11 cellular contexts compared by ENCODE assay signal in genomic region chr10:35420827-35421552, GRCh38.
DNase-seq lines count a peak whose midpoint lies in the region; ATAC-seq and TF ChIP-seq lines count a peak whose summit lies in the region.
"Had no signal": no experiment of that assay in that cellular context is flagged by ENCODE, and none has a peak within 500 bp of the region (broad histone marks: within the 10 kb centered on the region; RNA-seq: fewer than 3 reads in every experiment).

No MANE protein-coding gene starts in this region.

- H3K9me3 ChIP-seq in NT2/D1 (ENCODE audit: insufficient read depth, low read length) (no peaks in the 10 kb centered on the region), mesenchymal stem cell (ENCODE audit: control insufficient read depth, low read length) (no peaks in the 10 kb centered on the region), thoracic aorta (no peaks in the 10 kb centered on the region)

- peak overlapping the region; percentile 94 for H4K8ac ChIP-seq in mesenchymal stem cell (ENCODE audit: low read length)

- peak overlapping the region; percentile 77 for H2BK5ac ChIP-seq in mesenchymal stem cell (ENCODE audit: low read depth, low read length, poor library complexity, severe bottlenecking)

- H3K27ac Mint-ChIP-seq in activated CD8-positive, alpha-beta memory T cell treated with anti-CD3 and anti-CD28 coated beads, Interleukin-2, amount 10 ng/mL, durations not matched to agents 7 days and 5 days: no peak overlapping the region

- peak overlapping the region; percentile 96 for H2BK120ac ChIP-seq in mesenchymal stem cell (ENCODE audit: low read depth, low read length)

- no peaks in the 10 kb centered on the region for H3K9me3 Mint-ChIP-seq in activated CD8-positive, alpha-beta memory T cell treated with anti-CD3 and anti-CD28 coated beads, Interleukin-2, amount 10 ng/mL, durations not matched to agents 7 days and 5 days (ENCODE audit: low read depth)

- peak overlapping the region; percentile 65 to 97 for H2BK12ac ChIP-seq in mesenchymal stem cell (ENCODE audit: low read length in 2 of 2)

- H3K4me3 ChIP-seq in NT2/D1 (ENCODE audit: insufficient read length, low read depth) (no peak overlapping the region), mesenchymal stem cell (ENCODE audit: insufficient read depth in 1 of 2, low read depth in 1 of 2, low read length in 2 of 2) (peak overlapping the region in 1 of 2 experiments; percentile 40), thoracic aorta (peak overlapping the region; percentile 52)

- TF ChIP-seq CTCF in thoracic aorta (IDR thresholded peaks at IDR 0.05): no peak

- DNase-seq in NT2/D1 (ENCODE audit: low read depth, low spot score) (no peak), mesenchymal stem cell (peak; percentile 10), thoracic aorta (ENCODE audit: low spot score) (no peak)
- no peak for DNase-seq in activated effector memory CD4-positive, alpha-beta T cell treated with Interleukin-2 at 50 U/mL for 16 hours
- DNase-seq in stimulated activated CD4-positive, alpha-beta T cell treated with anti-CD3 and anti-CD28 coated beads, Interleukin-12 subunit alpha, Interleukin-12 subunit beta, amount 100 ng/mL, for 4 hours: no peak
- DNase-seq in activated CD8-positive, alpha-beta memory T cell treated with anti-CD3 and anti-CD28 coated beads, Interleukin-2, amount 10 ng/mL, durations not matched to agents 7 days and 5 days: no peak
- DNase-seq: activated CD4-positive, alpha-beta T cell treated with anti-CD3 and anti-CD28 coated beads for 4 hours; DMS 273 treated with DMSO at 0.1 percent for 48 hours had no signal

- no peaks in the 10 kb centered on the region for H3K4me1 Mint-ChIP-seq in activated CD8-positive, alpha-beta memory T cell treated with anti-CD3 and anti-CD28 coated beads, Interleukin-2, amount 10 ng/mL, durations not matched to agents 7 days and 5 days

- no peak overlapping the region for H2AFZ ChIP-seq in mesenchymal stem cell (ENCODE audit: low read depth, low read length)
- H2AFZ ChIP-seq: parathyroid adenoma had no signal

- H3K4me1 ChIP-seq in NT2/D1 (ENCODE audit: insufficient read depth, insufficient read length) (peaks cover 4% of the 10 kb centered on the region), mesenchymal stem cell (ENCODE audit: control insufficient read depth, insufficient read depth, low read depth, low read length) (peaks cover 31% of the 10 kb centered on the region), thoracic aorta (ENCODE audit: control insufficient read depth in 1 of 2, low read depth in 2 of 2) (peaks cover 30 to 68% of the 10 kb centered on the region in 2 donors)

- H3K14ac ChIP-seq in mesenchymal stem cell (ENCODE audit: low read length in 2 of 2): no peak overlapping the region

- peak overlapping the region; percentile 31 for H3K4me2 ChIP-seq in mesenchymal stem cell (ENCODE audit: low read length, poor library complexity, severe bottlenecking)

- H2BK15ac ChIP-seq in mesenchymal stem cell (ENCODE audit: low read depth, poor library complexity, severe bottlenecking): peak overlapping the region; percentile 98

- peak overlapping the region; percentile 91 to 95 for H3K4ac ChIP-seq in mesenchymal stem cell (ENCODE audit: low read depth in 1 of 2, low read length in 2 of 2)

- peak overlapping the region; percentile 83 for H4K91ac ChIP-seq in mesenchymal stem cell (ENCODE audit: low read length)

- H3K23ac ChIP-seq in mesenchymal stem cell (ENCODE audit: low read length in 2 of 2): no peak overlapping the region

- no peak overlapping the region for H3K4me3 Mint-ChIP-seq in activated CD8-positive, alpha-beta memory T cell treated with anti-CD3 and anti-CD28 coated beads, Interleukin-2, amount 10 ng/mL, durations not matched to agents 7 days and 5 days

- H3K36me3 Mint-ChIP-seq in activated CD8-positive, alpha-beta memory T cell treated with anti-CD3 and anti-CD28 coated beads, Interleukin-2, amount 10 ng/mL, durations not matched to agents 7 days and 5 days: no peaks in the 10 kb centered on the region

- CTCF ChIA-PET in activated CD8-positive, alpha-beta memory T cell treated with anti-CD3 and anti-CD28 coated beads, Interleukin-2, amount 10 ng/mL, durations not matched to agents 7 days and 5 days (lab: Charles Lee): no interaction called here

- H3K9ac ChIP-seq in NT2/D1 (ENCODE audit: insufficient read length, low read depth) (peak overlapping the region; percentile 0), mesenchymal stem cell (ENCODE audit: low read length) (peak overlapping the region; percentile 80)
- H3K9ac ChIP-seq: parathyroid adenoma had no signal

- no peaks in the 10 kb centered on the region for H3K27me3 Mint-ChIP-seq in activated CD8-positive, alpha-beta memory T cell treated with anti-CD3 and anti-CD28 coated beads, Interleukin-2, amount 10 ng/mL, durations not matched to agents 7 days and 5 days

- H3K36me3 ChIP-seq in NT2/D1 (ENCODE audit: insufficient read depth, insufficient read length, low read length): no peaks in the 10 kb centered on the region
- no peaks in the 10 kb centered on the region for H3K36me3 ChIP-seq in mesenchymal stem cell (ENCODE audit: control insufficient read depth in 1 of 2, insufficient read depth in 2 of 2, low read depth in 1 of 2, low read length in 2 of 2)
- no peaks in the 10 kb centered on the region for H3K36me3 ChIP-seq in thoracic aorta

- H3K18ac ChIP-seq in mesenchymal stem cell (ENCODE audit: low read depth in 1 of 2, low read length in 2 of 2): peak overlapping the region; percentile 92 to 99

- H2AK5ac ChIP-seq in mesenchymal stem cell (ENCODE audit: low read length, severe bottlenecking): peak overlapping the region; percentile 99

- 71% methylated on average over 8 of the region's 11 CpGs for WGBS in mesenchymal stem cell

- H3K27me3 ChIP-seq in NT2/D1 (ENCODE audit: insufficient read depth, insufficient read length): no peaks in the 10 kb centered on the region
- no peaks in the 10 kb centered on the region for H3K27me3 ChIP-seq in mesenchymal stem cell (ENCODE audit: control insufficient read depth in 1 of 2, insufficient read depth in 1 of 2, low read length in 2 of 2)
- no peaks in the 10 kb centered on the region for H3K27me3 ChIP-seq in thoracic aorta (replicated peaks; ENCODE audit: insufficient read depth)

- H3K27ac ChIP-seq in cingulate gyrus (ENCODE audit: low read depth, low read length) (peak overlapping the region; percentile 57), mesenchymal stem cell (ENCODE audit: low read length, poor library complexity, severe bottlenecking) (peak overlapping the region; percentile 96), thoracic aorta (peak overlapping the region; percentile 65 to 70)
- H3K27ac ChIP-seq: parathyroid adenoma had no signal

- peaks cover 13% of the 10 kb centered on the region for H3K79me1 ChIP-seq in mesenchymal stem cell (replicated peaks; ENCODE audit: low read length, poor library complexity, severe bottlenecking)

- ATAC-seq in thoracic aorta (ENCODE audit: insufficient number of reproducible peaks, low FRiP score, low read depth) (no peak), GM21786 (IDR thresholded peaks at IDR 0.05; ENCODE audit: unreplicated experiment) (no peak)
- no peak for ATAC-seq in activated CD8-positive, alpha-beta memory T cell treated with anti-CD3 and anti-CD28 coated beads, Interleukin-2, amount 10 ng/mL, durations not matched to agents 7 days and 5 days
